2 cellular contexts compared by ENCODE assay signal in genomic region chr1:36085126-36085525, GRCh38.
TF ChIP-seq lines count a peak whose summit lies in the region.

No MANE protein-coding gene starts in this region.

TF ChIP-seq in neural cell, 6 proteins besides CTCF, POLR2A, EP300 and RAD21 (continued from another document):
- no peak for TF ChIP-seq REST (IDR thresholded peaks at IDR 0.05; ENCODE audit: borderline replicate concordance)

TF ChIP-seq in WTC11, 78 proteins besides CTCF, POLR2A, EP300 and RAD21 (continued from another document):
- TF ChIP-seq PREB (CRISPR knock-in tag; IDR thresholded peaks at IDR 0.05; ENCODE audit: borderline replicate concordance) (no peak), RORB (CRISPR knock-in tag; IDR thresholded peaks at IDR 0.05) (no peak), FOXJ3 (CRISPR knock-in tag; IDR thresholded peaks at IDR 0.05; ENCODE audit: borderline replicate concordance) (no peak), HMGXB4 (CRISPR knock-in tag; IDR thresholded peaks at IDR 0.05) (no peak), ZNF423 (CRISPR knock-in tag; IDR thresholded peaks at IDR 0.05) (no peak), PRDM15 (CRISPR knock-in tag; IDR thresholded peaks at IDR 0.05) (no peak), NFE2L1 (CRISPR knock-in tag; IDR thresholded peaks at IDR 0.05) (no peak), E2F1 (CRISPR knock-in tag; IDR thresholded peaks at IDR 0.05) (no peak), STAT6 (CRISPR knock-in tag; conservative IDR thresholded peaks at IDR 0.05; ENCODE audit: low read depth) (no peak), ZNF425 (CRISPR knock-in tag; conservative IDR thresholded peaks at IDR 0.05) (no peak), ZNF263 (CRISPR knock-in tag; IDR thresholded peaks at IDR 0.05; ENCODE audit: low read depth) (no peak), AFF4 (CRISPR knock-in tag; IDR thresholded peaks at IDR 0.05; ENCODE audit: borderline replicate concordance) (no peak), ZNF281 (CRISPR knock-in tag; IDR thresholded peaks at IDR 0.05) (no peak), FOXK1 (CRISPR knock-in tag; IDR thresholded peaks at IDR 0.05) (no peak), ZNF671 (CRISPR knock-in tag; IDR thresholded peaks at IDR 0.05) (no peak), NR2C2 (CRISPR knock-in tag; IDR thresholded peaks at IDR 0.05) (no peak), ZNF396 (CRISPR knock-in tag; IDR thresholded peaks at IDR 0.05; ENCODE audit: borderline replicate concordance) (no peak)
TF ChIP-seq in WTC11: peak in this region for 0.
